In genomic region chr15:99239545-99240198, GRCh38 we compare ENCODE assay signal across 13 cellular contexts. TPM values are rescaled to one million over a fixed set of nuclear protein-coding genes. Genes with fewer than 3 reads are reported as not detected.
A peak's percentile ranks its signal among the peaks of the same experiment; 100 is the strongest.
DNase-seq lines count a peak whose midpoint lies in the region; ATAC-seq and TF ChIP-seq lines count a peak whose summit lies in the region.
"Had no signal": no experiment of that assay in that cellular context is flagged by ENCODE, and none has a peak within 500 bp of the region (broad histone marks: within the 10 kb centered on the region; RNA-seq: fewer than 3 reads in every experiment).

No MANE protein-coding gene starts in this region.

- H3K4me1 Mint-ChIP-seq in activated T-helper 17 cell treated with anti-CD3 and anti-CD28 coated beads, Interleukin-2, amount 50 U/mL, for 72 hours: no peaks in the 10 kb centered on the region

- H3K27ac Mint-ChIP-seq in activated T-helper 17 cell treated with anti-CD3 and anti-CD28 coated beads, Interleukin-2, amount 50 U/mL, for 72 hours: no peak overlapping the region

- no peak overlapping the region for H3K4me3 ChIP-seq in GM12865 (ENCODE audit: low read depth, low read length)
- H3K4me3 ChIP-seq: right lobe of liver, stomach had no signal

- TF ChIP-seq CTCF in GM12865 (IDR thresholded peaks at IDR 0.05; ENCODE audit: insufficient read depth, low read depth, low read length, missing control alignments): no peak

- DNase-seq in GM12865 (ENCODE audit: low read depth) (peak; percentile 73), Kasumi-1 (lab: John Stamatoyannopoulos, UW) (no peak), NCI-H345 (lab: John Stamatoyannopoulos, UW) (no peak), NCI-H2081 (lab: John Stamatoyannopoulos, UW) (no peak), OCI-M2 (lab: John Stamatoyannopoulos, UW; ENCODE audit: unreplicated experiment) (no peak)
- DNase-seq: activated CD4-positive, alpha-beta T cell treated with anti-CD3 and anti-CD28 coated beads for 1 hour; C1 segment of cervical spinal cord; H7; right lobe of liver; stomach had no signal

- H3K4me3 Mint-ChIP-seq in activated T-helper 17 cell treated with anti-CD3 and anti-CD28 coated beads, Interleukin-2, amount 50 U/mL, for 72 hours: no peak overlapping the region

- H3K27me3 Mint-ChIP-seq in activated T-helper 17 cell treated with anti-CD3 and anti-CD28 coated beads, Interleukin-2, amount 50 U/mL, for 72 hours: peaks cover 7% of the 10 kb centered on the region

- H3K36me3 Mint-ChIP-seq in activated T-helper 17 cell treated with anti-CD3 and anti-CD28 coated beads, Interleukin-2, amount 50 U/mL, for 72 hours (ENCODE audit: low read depth): no peaks in the 10 kb centered on the region

- H3K9me3 Mint-ChIP-seq in activated T-helper 17 cell treated with anti-CD3 and anti-CD28 coated beads, Interleukin-2, amount 50 U/mL, for 72 hours: no peaks in the 10 kb centered on the region

- ATAC-seq in GM19455 (IDR thresholded peaks at IDR 0.05; ENCODE audit: unreplicated experiment): peak; percentile 87
- ATAC-seq in HG03060 (IDR thresholded peaks at IDR 0.05; ENCODE audit: low read depth, unreplicated experiment): peak; percentile 82
- ATAC-seq in activated T-helper 17 cell treated with anti-CD3 and anti-CD28 coated beads, Interleukin-2, amount 50 U/mL, for 72 hours (replicated peaks): peak; percentile 74
- ATAC-seq: right lobe of liver had no signal

RNA-seq across cellular contexts. Expression of gene TTC23, which starts 9.7 kb away (rescaled TPM):
- 1 to 10 TPM in 1 of 2 donors, under 1 TPM in 1; 0.67 to 2.5 TPM for total RNA-seq in activated T-helper 17 cell treated with anti-CD3 and anti-CD28 coated beads, Interleukin-2, amount 50 U/mL, for 72 hours

RNA-seq across cellular contexts. Expression of gene LRRC28, which starts 11.6 kb away (rescaled TPM):
- 10 to 100 TPM; 18.5 to 26.0 TPM for total RNA-seq in activated T-helper 17 cell treated with anti-CD3 and anti-CD28 coated beads, Interleukin-2, amount 50 U/mL, for 72 hours
